ENCODE assay signal across 19 cellular contexts in genomic region chr6:5359413-5359812, GRCh38.
A peak's percentile ranks its signal among the peaks of the same experiment; 100 is the strongest.
DNase-seq lines count a peak whose midpoint lies in the region; FAIRE-seq and TF ChIP-seq lines count a peak whose summit lies in the region.
"Had no signal": no experiment of that assay in that cellular context is flagged by ENCODE, and none has a peak within 500 bp of the region (broad histone marks: within the 10 kb centered on the region; RNA-seq: fewer than 3 reads in every experiment).

No MANE protein-coding gene starts in this region.

- 9% methylated on average over 2 of the region's 2 CpGs for WGBS in mammary epithelial cell (ENCODE audit: low coverage, missing lambda C conversion rate)
- WGBS in small intestine, 3 donors = 20 to 44% (median 25%) methylated on average over 2 of the region's 2 CpGs

- no peaks in the 10 kb centered on the region for H3K27me3 Mint-ChIP-seq in MCF 10A (ENCODE audit: insufficient read depth, unreplicated experiment)

- intact Hi-C loops in MCF 10A (cut with micrococcal nuclease) = no loop called here
- intact Hi-C loops in mammary epithelial cell (cut with micrococcal nuclease) = no loop called here

- no peak overlapping the region for H3K9ac ChIP-seq in mammary epithelial cell (ENCODE audit: insufficient read depth, low read length)
- H3K9ac ChIP-seq: neural progenitor cell had no signal

- peaks cover 18% of the 10 kb centered on the region for H3K79me2 ChIP-seq in mammary epithelial cell (ENCODE audit: insufficient read depth, low read length)

- no peak for FAIRE-seq in small intestine (lab: Jason Lieb, UNC)
- FAIRE-seq: GM19239 had no signal

- H3K4me3 ChIP-seq in mammary epithelial cell (replicated peaks in 1 of 3; ENCODE audit: insufficient read depth in 1 of 3, low read depth in 2 of 3, low read length in 3 of 3) (no peak overlapping the region), small intestine (ENCODE audit: low read depth in 1 of 2, low read length in 2 of 2) (no peak overlapping the region)
- H3K4me3 ChIP-seq: neural progenitor cell, tibial nerve had no signal

- H3K4me1 ChIP-seq in mammary epithelial cell (ENCODE audit: insufficient read depth, low read length) = no peaks in the 10 kb centered on the region
- H3K4me1 ChIP-seq in small intestine (ENCODE audit: control insufficient read depth in 2 of 2, insufficient read depth in 1 of 2, low read depth in 1 of 2, low read length in 1 of 2) = peaks cover 0 to 3% of the 10 kb centered on the region in 2 donors
- H3K4me1 ChIP-seq: neural progenitor cell had no signal

- dilution Hi-C loops in mammary epithelial cell (cut with HindIII; ENCODE audit: low sequenced_read_pairs) = no loop called here

- no peak overlapping the region for H2AFZ ChIP-seq in mammary epithelial cell (ENCODE audit: low read depth, low read length)
- H2AFZ ChIP-seq: neural progenitor cell had no signal

- H3K27ac ChIP-seq in mammary epithelial cell (ENCODE audit: insufficient read depth, low read depth, low read length) = no peak overlapping the region
- no peak overlapping the region for H3K27ac ChIP-seq in small intestine (ENCODE audit: low read depth in 1 of 2, low read length in 1 of 2)
- H3K27ac ChIP-seq: neural progenitor cell, tibial nerve had no signal

- H3K9me3 ChIP-seq in mammary epithelial cell (replicated peaks; ENCODE audit: insufficient read depth, low read length) (no peaks in the 10 kb centered on the region), small intestine (ENCODE audit: control insufficient read depth, low read depth) (no peaks in the 10 kb centered on the region)
- H3K9me3 ChIP-seq: tibial nerve had no signal

- CTCF ChIA-PET in MCF 10A (lab: Yijun Ruan, JAX) (no interaction called here), mammary epithelial cell (lab: Charles Lee; ENCODE audit: low non-redundant PET) (no interaction called here)

- H3K36me3 ChIP-seq in mammary epithelial cell (ENCODE audit: insufficient read depth, low read length) (no peaks in the 10 kb centered on the region), small intestine (ENCODE audit: control insufficient read depth in 2 of 2, insufficient read depth in 2 of 2, low read length in 2 of 2) (no peaks in the 10 kb centered on the region)
- H3K36me3 ChIP-seq: neural progenitor cell, tibial nerve had no signal

- BruUV-seq in MCF 10A (replicated peaks; lab: Mats Ljungman, UMichigan) (no TSS peak), mammary epithelial cell (replicated peaks; lab: Mats Ljungman, UMichigan) (no TSS peak)

- in situ Hi-C loops in mammary epithelial cell (cut with MboI; ENCODE audit: low sequenced_read_pairs in 2 of 2) = no loop called here

- no peak overlapping the region for H3K4me2 ChIP-seq in mammary epithelial cell (ENCODE audit: insufficient read depth, low read depth, low read length)
- H3K4me2 ChIP-seq: neural progenitor cell had no signal

- H3K4me3 Mint-ChIP-seq in MCF 10A (ENCODE audit: unreplicated experiment) = no peak overlapping the region
- H3K4me3 Mint-ChIP-seq: CD14-positive monocyte; H9; neural progenitor cell; T-helper 2 cell treated with Interferon-gamma antibody and Interleukin-4, amounts not matched to agents 5 μg/mL and 100 μg/mL, for 36 hours had no signal

- H4K20me1 ChIP-seq in mammary epithelial cell (ENCODE audit: insufficient read depth, low read length) = no peaks in the 10 kb centered on the region

- no peaks in the 10 kb centered on the region for H3K9me3 Mint-ChIP-seq in MCF 10A (ENCODE audit: unreplicated experiment)
- H3K9me3 Mint-ChIP-seq: CD14-positive monocyte; H9; neural progenitor cell; T-helper 2 cell treated with Interferon-gamma antibody and Interleukin-4, amounts not matched to agents 5 μg/mL and 100 μg/mL, for 36 hours had no signal

- no peaks in the 10 kb centered on the region for H3K36me3 Mint-ChIP-seq in MCF 10A (ENCODE audit: insufficient read depth, unreplicated experiment)
- H3K36me3 Mint-ChIP-seq: CD14-positive monocyte had no signal

- TF ChIP-seq CTCF in MCF 10A (IDR thresholded peaks at IDR 0.05; ENCODE audit: unreplicated experiment) (no peak), mammary epithelial cell (conservative IDR thresholded peaks at IDR 0.05 in 1 of 2, IDR thresholded peaks at IDR 0.05 in 1 of 2; ENCODE audit: extremely low read depth in 1 of 2, insufficient read depth in 1 of 2, low read depth in 1 of 2, low read length in 2 of 2) (no peak)

- POLR2A ChIA-PET in MCF 10A (lab: Yijun Ruan, JAX) = no interaction called here

- peaks cover 6% of the 10 kb centered on the region for H3K4me1 Mint-ChIP-seq in MCF 10A (ENCODE audit: insufficient read depth, unreplicated experiment)
- H3K4me1 Mint-ChIP-seq: CD14-positive monocyte, H9, neural progenitor cell had no signal

- DNase-seq in MCF 10A (ENCODE audit: unreplicated experiment) (peak; percentile 34), mammary epithelial cell (no peak), NCI-H1694 (lab: John Stamatoyannopoulos, UW) (peak; percentile 72), NCI-H69 (lab: John Stamatoyannopoulos, UW) (peak; percentile 97), small intestine (peak; percentile 70), activated gamma-delta T cell treated with Interleukin-2 at 50 U/mL for 16 hours (no peak)
- DNase-seq in activated CD4-positive, alpha-beta T cell treated with anti-CD3 and anti-CD28 coated beads, Interleukin-2, amount 50 U/mL, for 4 hours = no peak
- no peak for DNase-seq in activated T-cell treated with anti-CD3 and anti-CD28 coated beads, Interleukin-2, amount 50 U/mL, for 1 hour
- DNase-seq: activated CD8-positive, alpha-beta memory T cell treated with anti-CD3 and anti-CD28 coated beads, Interleukin-2, amount 50 U/mL, for 4 hours; cerebellar nuclear complex; H9; NCI-H526; posterior cingulate gyrus; stimulated activated CD8-positive, alpha-beta memory T cell treated with anti-CD3 and anti-CD28 coated beads, Interleukin-4, amount 100 ng/mL, for 48 hours had no signal

- H3K27ac Mint-ChIP-seq in MCF 10A (ENCODE audit: low read depth, unreplicated experiment) = no peak overlapping the region
- H3K27ac Mint-ChIP-seq: CD14-positive monocyte; H9; neural progenitor cell; T-helper 2 cell treated with Interferon-gamma antibody and Interleukin-4, amounts not matched to agents 5 μg/mL and 100 μg/mL, for 36 hours had no signal

- H3K27me3 ChIP-seq in mammary epithelial cell (ENCODE audit: insufficient read depth, low read length) (no peaks in the 10 kb centered on the region), small intestine (ENCODE audit: control insufficient read depth in 2 of 2, insufficient read depth in 2 of 2, low read length in 2 of 2) (no peaks in the 10 kb centered on the region)
- H3K27me3 ChIP-seq: neural progenitor cell, tibial nerve had no signal

Comparison
In these comparisons a context has a peak if more than half of its experiments do, and no peak if none do; other contexts are left out.
1. DNase-seq: peak in MCF 10A (single experiment), NCI-H1694 (single experiment), NCI-H69 (single experiment) and small intestine (single experiment); none in mammary epithelial cell (single experiment), activated CD4-positive, alpha-beta T cell treated with anti-CD3 and anti-CD28 coated beads, Interleukin-2, amount 50 U/mL, for 4 hours (0 of 2), activated T-cell treated with anti-CD3 and anti-CD28 coated beads, Interleukin-2, amount 50 U/mL, for 1 hour (single experiment) and activated gamma-delta T cell treated with Interleukin-2 at 50 U/mL for 16 hours (single experiment).